ENCODE assay signal across 2 cellular contexts in the genomic region with DNA sequence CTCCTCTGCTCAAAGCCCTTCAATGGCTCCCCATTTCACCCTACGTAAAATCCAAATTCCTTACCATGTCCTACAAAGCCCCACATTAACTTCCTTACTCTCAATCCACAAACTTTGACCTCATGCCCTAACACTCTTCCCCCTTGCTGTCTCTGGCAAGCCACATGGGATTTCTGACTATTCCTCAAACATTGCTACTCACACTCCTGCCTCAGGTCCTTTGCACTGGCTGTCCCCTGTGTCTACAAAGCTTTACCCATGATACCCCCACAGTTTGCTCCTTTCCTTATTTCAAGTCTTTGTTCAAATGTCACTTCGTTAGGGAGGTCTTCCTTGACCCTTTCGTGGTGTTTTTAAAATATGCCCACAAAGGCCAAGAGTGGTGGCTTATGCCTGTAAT.
A peak's percentile ranks its signal among the peaks of the same experiment; 100 is the strongest.
TF ChIP-seq lines count a peak whose summit lies in the region.

No MANE protein-coding gene starts in this region.

TF ChIP-seq in HEK293, 187 proteins besides CTCF, POLR2A, EP300 and RAD21:
- peak; percentile 35; the same call in 1 of the 2 replicates for TF ChIP-seq ZNF16 (tag by site-specific recombination; IDR thresholded peaks at IDR 0.05; ENCODE audit: low read depth)
- TF ChIP-seq ZNF292 (tag by site-specific recombination; IDR thresholded peaks at IDR 0.05; ENCODE audit: borderline replicate concordance, low read depth): no peak
- no peak for TF ChIP-seq ZNF274 (IDR thresholded peaks at IDR 0.05; ENCODE audit: low read length)
- TF ChIP-seq ZNF274 (tag by site-specific recombination; IDR thresholded peaks at IDR 0.05; ENCODE audit: borderline replicate concordance): no peak
- peak; percentile 96 for TF ChIP-seq ZNF623 (tag by site-specific recombination; IDR thresholded peaks at IDR 0.05)
- TF ChIP-seq, protein P1, sequence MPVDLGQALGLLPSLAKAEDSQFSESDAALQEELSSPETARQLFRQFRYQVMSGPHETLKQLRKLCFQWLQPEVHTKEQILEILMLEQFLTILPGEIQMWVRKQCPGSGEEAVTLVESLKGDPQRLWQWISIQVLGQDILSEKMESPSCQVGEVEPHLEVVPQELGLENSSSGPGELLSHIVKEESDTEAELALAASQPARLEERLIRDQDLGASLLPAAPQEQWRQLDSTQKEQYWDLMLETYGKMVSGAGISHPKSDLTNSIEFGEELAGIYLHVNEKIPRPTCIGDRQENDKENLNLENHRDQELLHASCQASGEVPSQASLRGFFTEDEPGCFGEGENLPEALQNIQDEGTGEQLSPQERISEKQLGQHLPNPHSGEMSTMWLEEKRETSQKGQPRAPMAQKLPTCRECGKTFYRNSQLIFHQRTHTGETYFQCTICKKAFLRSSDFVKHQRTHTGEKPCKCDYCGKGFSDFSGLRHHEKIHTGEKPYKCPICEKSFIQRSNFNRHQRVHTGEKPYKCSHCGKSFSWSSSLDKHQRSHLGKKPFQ (tag by site-specific recombination; IDR thresholded peaks at IDR 0.05): no peak

TF ChIP-seq in K562, 482 proteins besides CTCF, POLR2A, EP300 and RAD21:
- TF ChIP-seq RBM25 (IDR thresholded peaks at IDR 0.05; ENCODE audit: low read depth, low read length, severe bottlenecking): peak; percentile 22
- no peak for TF ChIP-seq XRCC3 (IDR thresholded peaks at IDR 0.05)
